In the genomic region with DNA sequence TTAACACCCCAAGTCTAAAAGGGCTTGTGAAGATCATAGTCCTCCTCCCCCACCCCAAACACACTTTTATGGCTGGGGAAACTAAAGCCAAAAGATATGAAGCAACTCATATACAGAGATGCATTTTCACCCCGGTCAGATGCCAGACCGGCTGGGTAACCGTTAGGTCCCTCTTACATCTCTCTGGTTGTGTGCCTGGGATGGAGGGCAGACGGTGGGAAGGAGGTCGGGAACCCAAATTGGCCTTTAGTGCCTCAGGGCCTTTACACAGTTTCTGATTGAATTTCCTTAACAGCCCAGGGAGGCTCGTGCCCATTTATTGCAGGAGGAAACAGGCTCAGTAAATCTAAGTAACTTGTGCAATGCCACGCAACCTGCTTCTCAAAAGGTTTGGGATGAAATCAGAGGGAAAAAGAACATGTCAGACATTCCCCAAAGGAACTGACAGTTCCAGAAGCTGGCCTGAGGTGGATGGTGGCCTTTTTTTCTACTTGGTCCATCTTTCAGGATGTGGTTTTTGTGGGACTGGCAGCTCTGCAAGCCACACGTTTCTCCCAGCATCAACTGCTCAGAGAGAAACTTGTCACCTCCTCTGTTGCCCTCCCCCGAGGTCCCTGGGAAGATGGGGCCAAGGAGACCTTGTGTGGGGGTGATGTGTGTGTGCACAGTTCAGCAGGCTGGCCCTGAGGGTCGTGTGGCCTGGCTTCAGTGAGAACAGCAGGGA, we compare ENCODE assay signal across 2 cellular contexts.
TF ChIP-seq lines count a peak whose summit lies in the region.

No MANE protein-coding gene starts in this region.

TF ChIP-seq in HepG2, 621 proteins besides CTCF, POLR2A, EP300 and RAD21:
- no peak for TF ChIP-seq ZNF746 (CRISPR knock-in tag; IDR thresholded peaks at IDR 0.05)
- TF ChIP-seq ZNF772 (CRISPR knock-in tag; IDR thresholded peaks at IDR 0.05) = no peak
- TF ChIP-seq ZSCAN25 (CRISPR knock-in tag; IDR thresholded peaks at IDR 0.05) = no peak
- TF ChIP-seq BORCS8-MEF2B (CRISPR knock-in tag; IDR thresholded peaks at IDR 0.05) = 0 out of 2 replicates have a peak, but pooled peaks have one; percentile 1
- no peak for TF ChIP-seq MEIS2 (CRISPR knock-in tag; IDR thresholded peaks at IDR 0.05)
- TF ChIP-seq ZNF644 (CRISPR knock-in tag; IDR thresholded peaks at IDR 0.05; ENCODE audit: low read depth) = no peak
- TF ChIP-seq MAFG (CRISPR knock-in tag; IDR thresholded peaks at IDR 0.05) = no peak
- TF ChIP-seq ZNF616 (CRISPR knock-in tag; IDR thresholded peaks at IDR 0.05; ENCODE audit: low read depth) = no peak
- TF ChIP-seq FOXA3 (CRISPR knock-in tag; IDR thresholded peaks at IDR 0.05) = 0 out of 2 replicates have a peak, but pooled peaks have one; percentile 1
- TF ChIP-seq NCOA1 (CRISPR knock-in tag; IDR thresholded peaks at IDR 0.05) = no peak
- no peak for TF ChIP-seq ZNF75D (CRISPR knock-in tag; IDR thresholded peaks at IDR 0.05; ENCODE audit: borderline replicate concordance)
- TF ChIP-seq, protein P1, sequence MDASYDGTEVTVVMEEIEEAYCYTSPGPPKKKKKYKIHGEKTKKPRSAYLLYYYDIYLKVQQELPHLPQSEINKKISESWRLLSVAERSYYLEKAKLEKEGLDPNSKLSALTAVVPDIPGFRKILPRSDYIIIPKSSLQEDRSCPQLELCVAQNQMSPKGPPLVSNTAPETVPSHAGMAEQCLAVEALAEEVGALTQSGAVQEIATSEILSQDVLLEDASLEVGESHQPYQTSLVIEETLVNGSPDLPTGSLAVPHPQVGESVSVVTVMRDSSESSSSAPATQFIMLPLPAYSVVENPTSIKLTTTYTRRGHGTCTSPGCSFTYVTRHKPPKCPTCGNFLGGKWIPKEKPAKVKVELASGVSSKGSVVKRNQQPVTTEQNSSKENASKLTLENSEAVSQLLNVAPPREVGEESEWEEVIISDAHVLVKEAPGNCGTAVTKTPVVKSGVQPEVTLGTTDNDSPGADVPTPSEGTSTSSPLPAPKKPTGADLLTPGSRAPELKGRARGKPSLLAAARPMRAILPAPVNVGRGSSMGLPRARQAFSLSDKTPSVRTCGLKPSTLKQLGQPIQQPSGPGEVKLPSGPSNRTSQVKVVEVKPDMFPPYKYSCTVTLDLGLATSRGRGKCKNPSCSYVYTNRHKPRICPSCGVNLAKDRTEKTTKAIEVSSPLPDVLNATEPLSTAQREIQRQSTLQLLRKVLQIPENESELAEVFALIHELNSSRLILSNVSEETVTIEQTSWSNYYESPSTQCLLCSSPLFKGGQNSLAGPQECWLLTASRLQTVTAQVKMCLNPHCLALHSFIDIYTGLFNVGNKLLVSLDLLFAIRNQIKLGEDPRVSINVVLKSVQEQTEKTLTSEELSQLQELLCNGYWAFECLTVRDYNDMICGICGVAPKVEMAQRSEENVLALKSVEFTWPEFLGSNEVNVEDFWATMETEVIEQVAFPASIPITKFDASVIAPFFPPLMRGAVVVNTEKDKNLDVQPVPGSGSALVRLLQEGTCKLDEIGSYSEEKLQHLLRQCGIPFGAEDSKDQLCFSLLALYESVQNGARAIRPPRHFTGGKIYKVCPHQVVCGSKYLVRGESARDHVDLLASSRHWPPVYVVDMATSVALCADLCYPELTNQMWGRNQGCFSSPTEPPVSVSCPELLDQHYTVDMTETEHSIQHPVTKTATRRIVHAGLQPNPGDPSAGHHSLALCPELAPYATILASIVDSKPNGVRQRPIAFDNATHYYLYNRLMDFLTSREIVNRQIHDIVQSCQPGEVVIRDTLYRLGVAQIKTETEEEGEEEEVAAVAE (CRISPR knock-in tag; IDR thresholded peaks at IDR 0.05; ENCODE audit: borderline replicate concordance) = no peak
- no peak for TF ChIP-seq MTF1 (CRISPR knock-in tag; IDR thresholded peaks at IDR 0.05)
- TF ChIP-seq CAMTA2 (CRISPR knock-in tag; IDR thresholded peaks at IDR 0.05; ENCODE audit: borderline replicate concordance) = no peak
- no peak for TF ChIP-seq MZF1 (CRISPR knock-in tag; IDR thresholded peaks at IDR 0.05; ENCODE audit: borderline replicate concordance)
- TF ChIP-seq DPF2 (CRISPR knock-in tag; IDR thresholded peaks at IDR 0.05; ENCODE audit: borderline replicate concordance, low read depth) = no peak

TF ChIP-seq in GM12891, 5 proteins besides CTCF, POLR2A, EP300 and RAD21:
- TF ChIP-seq SPI1 (IDR thresholded peaks at IDR 0.05; ENCODE audit: low read depth, low read length) (no peak), POLR2AphosphoS5 (IDR thresholded peaks at IDR 0.05; ENCODE audit: low read depth, low read length) (no peak)
